In genomic region chr12:102484017-102484731, GRCh38 we compare ENCODE assay signal across 8 cellular contexts. TPM values are rescaled to one million over a fixed set of nuclear protein-coding genes. Genes with fewer than 3 reads are reported as not detected.
DNase-seq lines count a peak whose midpoint lies in the region; ATAC-seq and TF ChIP-seq lines count a peak whose summit lies in the region.

No MANE protein-coding gene starts in this region.

- peaks cover 3% of the 10 kb centered on the region for H3K4me1 Mint-ChIP-seq in glutamatergic neuron (ENCODE audit: low read depth, unreplicated experiment)

- peak; percentile 71 for DNase-seq in D341Med (ENCODE audit: low spot score)
- DNase-seq in RKO (ENCODE audit: low spot score): peak; percentile 46
- DNase-seq in activated gamma-delta T cell treated with anti-CD3 and anti-CD28 coated beads, Interleukin-2, amount 50 U/mL, for 16 hours (ENCODE audit: low read depth): peak; percentile 38
- DNase-seq in glutamatergic neuron: peak; percentile 53
- peak; percentile 14 for DNase-seq in prostate gland (ENCODE audit: low spot score)
- no peak for DNase-seq in cortex of kidney (lab: John Stamatoyannopoulos, UW)

- H3K9me3 Mint-ChIP-seq in glutamatergic neuron (ENCODE audit: unreplicated experiment): peaks cover 1% of the 10 kb centered on the region

- H3K9me3 ChIP-seq in prostate gland: no peaks in the 10 kb centered on the region

- H3K27me3 ChIP-seq in prostate gland (replicated peaks; ENCODE audit: insufficient read depth): no peaks in the 10 kb centered on the region

- no peak overlapping the region for H3K27ac Mint-ChIP-seq in glutamatergic neuron (ENCODE audit: unreplicated experiment)

- H3K4me1 ChIP-seq in prostate gland (replicated peaks): no peaks in the 10 kb centered on the region

- ATAC-seq in GM19438 (IDR thresholded peaks at IDR 0.05; ENCODE audit: low read depth, unreplicated experiment) (peak; percentile 46), HG03521 (IDR thresholded peaks at IDR 0.05; ENCODE audit: unreplicated experiment) (peak; percentile 46)

- no peak overlapping the region for H3K27ac ChIP-seq in prostate gland

- intact Hi-C loops in prostate gland (cut with DNase I): loop anchor here (5.0 kb wide), 1 partner anchor 542 kb away; no protein-coding TSS in a partner anchor

- no peaks in the 10 kb centered on the region for H3K36me3 Mint-ChIP-seq in glutamatergic neuron (ENCODE audit: unreplicated experiment)

- H3K27me3 Mint-ChIP-seq in glutamatergic neuron (ENCODE audit: unreplicated experiment): no peaks in the 10 kb centered on the region

- no peaks in the 10 kb centered on the region for H3K36me3 ChIP-seq in prostate gland

- WGBS in prostate gland: 35% methylated on average over 14 of the region's 14 CpGs

- no peak overlapping the region for H3K4me3 Mint-ChIP-seq in glutamatergic neuron (ENCODE audit: unreplicated experiment)

- H3K4me3 ChIP-seq in prostate gland: no peak overlapping the region

- TF ChIP-seq CTCF in glutamatergic neuron (IDR thresholded peaks at IDR 0.05; ENCODE audit: partially characterized antibody, unreplicated experiment) (peak; percentile 98), prostate gland (IDR thresholded peaks at IDR 0.05) (peak; percentile 61 to 84 (median 66))

- no peak for TF ChIP-seq POLR2A in prostate gland (IDR thresholded peaks at IDR 0.05)

RNA-seq across cellular contexts. Expression of gene IGF1, which starts 3.8 kb away (rescaled TPM):
- total RNA-seq in glutamatergic neuron (ENCODE audit: unreplicated experiment) (not detected), prostate gland (10 to 100 TPM in 1 of 2 donors, 1 to 10 TPM in 1; 6.9 to 35.6 TPM)
